Comparison of ENCODE assay signal across 1 cellular context in the genomic region with DNA sequence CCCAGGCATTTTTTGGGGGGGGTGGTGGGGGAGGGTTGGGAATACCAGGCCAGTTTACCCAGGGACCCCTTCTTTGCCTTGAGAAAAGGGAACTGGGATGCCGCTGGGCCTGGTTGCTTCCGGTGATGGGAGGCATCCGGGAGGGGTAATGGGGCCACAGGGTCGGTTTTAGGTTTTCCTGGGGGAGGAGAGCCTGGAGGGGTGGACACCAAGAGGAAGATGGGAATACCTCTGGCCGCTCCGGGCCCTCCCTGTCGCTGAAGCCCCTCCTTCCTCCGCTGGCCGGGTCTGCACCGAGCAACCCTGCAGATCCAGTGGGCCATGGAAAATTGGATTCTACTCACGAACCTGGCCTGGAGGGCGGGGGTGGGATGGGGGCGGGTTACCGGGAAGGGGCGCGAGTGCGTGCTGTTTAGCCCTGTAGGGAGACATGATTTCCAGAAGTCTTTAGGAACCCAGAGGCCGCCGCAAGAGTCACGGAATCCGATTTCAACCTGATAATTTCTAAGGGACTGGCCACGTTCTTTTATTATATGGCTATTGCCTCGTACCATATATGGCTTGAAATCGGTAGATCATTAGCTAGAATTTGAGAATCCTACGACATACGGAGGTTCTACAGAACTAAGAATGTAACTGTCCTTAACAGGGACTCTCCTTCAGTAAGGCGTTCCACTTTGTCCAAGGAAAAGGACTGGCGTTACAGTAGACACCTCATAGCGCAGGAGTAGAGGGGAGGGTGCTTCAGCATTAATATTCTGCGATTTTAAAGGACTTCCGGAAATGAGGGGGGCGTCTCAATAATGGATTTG.
TF ChIP-seq lines count a peak whose summit lies in the region.

No MANE protein-coding gene starts in this region.

TF ChIP-seq in SK-N-SH treated with all-trans-retinoic acid at 6 μM for 48 hours, 23 proteins besides CTCF, POLR2A, EP300 and RAD21 (continued from another document):
- TF ChIP-seq, protein P1, sequence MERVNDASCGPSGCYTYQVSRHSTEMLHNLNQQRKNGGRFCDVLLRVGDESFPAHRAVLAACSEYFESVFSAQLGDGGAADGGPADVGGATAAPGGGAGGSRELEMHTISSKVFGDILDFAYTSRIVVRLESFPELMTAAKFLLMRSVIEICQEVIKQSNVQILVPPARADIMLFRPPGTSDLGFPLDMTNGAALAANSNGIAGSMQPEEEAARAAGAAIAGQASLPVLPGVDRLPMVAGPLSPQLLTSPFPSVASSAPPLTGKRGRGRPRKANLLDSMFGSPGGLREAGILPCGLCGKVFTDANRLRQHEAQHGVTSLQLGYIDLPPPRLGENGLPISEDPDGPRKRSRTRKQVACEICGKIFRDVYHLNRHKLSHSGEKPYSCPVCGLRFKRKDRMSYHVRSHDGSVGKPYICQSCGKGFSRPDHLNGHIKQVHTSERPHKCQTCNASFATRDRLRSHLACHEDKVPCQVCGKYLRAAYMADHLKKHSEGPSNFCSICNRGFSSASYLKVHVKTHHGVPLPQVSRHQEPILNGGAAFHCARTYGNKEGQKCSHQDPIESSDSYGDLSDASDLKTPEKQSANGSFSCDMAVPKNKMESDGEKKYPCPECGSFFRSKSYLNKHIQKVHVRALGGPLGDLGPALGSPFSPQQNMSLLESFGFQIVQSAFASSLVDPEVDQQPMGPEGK (CRISPR knock-in tag; IDR thresholded peaks at IDR 0.05; ENCODE audit: borderline replicate concordance): no peak
- TF ChIP-seq, protein P2, sequence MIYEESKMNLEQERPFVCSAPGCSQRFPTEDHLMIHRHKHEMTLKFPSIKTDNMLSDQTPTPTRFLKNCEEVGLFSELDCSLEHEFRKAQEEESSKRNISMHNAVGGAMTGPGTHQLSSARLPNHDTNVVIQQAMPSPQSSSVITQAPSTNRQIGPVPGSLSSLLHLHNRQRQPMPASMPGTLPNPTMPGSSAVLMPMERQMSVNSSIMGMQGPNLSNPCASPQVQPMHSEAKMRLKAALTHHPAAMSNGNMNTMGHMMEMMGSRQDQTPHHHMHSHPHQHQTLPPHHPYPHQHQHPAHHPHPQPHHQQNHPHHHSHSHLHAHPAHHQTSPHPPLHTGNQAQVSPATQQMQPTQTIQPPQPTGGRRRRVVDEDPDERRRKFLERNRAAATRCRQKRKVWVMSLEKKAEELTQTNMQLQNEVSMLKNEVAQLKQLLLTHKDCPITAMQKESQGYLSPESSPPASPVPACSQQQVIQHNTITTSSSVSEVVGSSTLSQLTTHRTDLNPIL (CRISPR knock-in tag; IDR thresholded peaks at IDR 0.05; ENCODE audit: low read depth): no peak
- TF ChIP-seq ZFP30 (CRISPR knock-in tag; IDR thresholded peaks at IDR 0.05) (no peak), RARB (CRISPR knock-in tag; IDR thresholded peaks at IDR 0.05) (no peak), CSDC2 (CRISPR knock-in tag; IDR thresholded peaks at IDR 0.05) (no peak), GLIS3 (CRISPR knock-in tag; IDR thresholded peaks at IDR 0.05) (no peak), ZFP3 (CRISPR knock-in tag; IDR thresholded peaks at IDR 0.05) (no peak)
